Comparison of ENCODE assay signal across 1 cellular context in the genomic region with DNA sequence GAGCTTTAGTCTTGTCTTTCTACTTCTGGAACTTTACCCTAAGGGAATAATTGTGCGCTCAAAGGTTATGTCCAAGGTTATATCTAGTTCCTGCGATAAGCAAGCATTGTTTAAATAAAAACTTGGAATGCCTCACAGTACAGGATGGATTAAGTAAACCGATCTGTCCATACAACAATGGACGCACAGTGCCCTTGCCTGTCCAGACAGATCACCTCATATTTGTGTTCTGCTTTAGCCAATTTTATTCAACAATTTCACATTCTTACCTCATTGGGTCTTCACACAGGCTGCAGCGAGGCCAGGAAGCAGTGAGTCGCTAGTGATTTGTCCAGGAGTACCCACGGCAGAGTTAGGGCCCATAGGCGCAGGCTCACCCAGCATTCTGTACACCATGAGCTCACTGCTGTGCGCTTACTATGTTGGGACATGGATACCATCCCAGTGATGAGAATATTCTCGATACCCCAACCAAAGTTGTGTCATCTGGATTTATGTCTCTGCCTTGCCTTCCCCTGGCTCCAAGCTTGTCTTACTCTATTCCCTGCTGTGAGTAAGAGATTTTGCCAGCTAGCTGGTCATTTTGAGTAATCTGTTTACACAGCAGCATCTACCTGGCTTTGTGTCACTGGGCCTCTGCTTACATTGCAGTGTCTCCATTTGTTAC.
TF ChIP-seq lines count a peak whose summit lies in the region.

No MANE protein-coding gene starts in this region.

TF ChIP-seq in HepG2, 621 proteins besides CTCF, POLR2A, EP300 and RAD21 (continued from another document and continues in another):
- peak; percentile 73 for TF ChIP-seq SOX13 (IDR thresholded peaks at IDR 0.05)
- peak in 1 of 2 experiments; percentile 98; a peak in 2 of 4 replicates for TF ChIP-seq SOX13 (CRISPR knock-in tag; conservative IDR thresholded peaks at IDR 0.05 in 1 of 2, IDR thresholded peaks at IDR 0.05 in 1 of 2)
- no peak for TF ChIP-seq ZFP37 (CRISPR knock-in tag; IDR thresholded peaks at IDR 0.05; ENCODE audit: borderline replicate concordance)
- TF ChIP-seq ZNF30 (CRISPR knock-in tag; IDR thresholded peaks at IDR 0.05): no peak
- TF ChIP-seq, protein P1, sequence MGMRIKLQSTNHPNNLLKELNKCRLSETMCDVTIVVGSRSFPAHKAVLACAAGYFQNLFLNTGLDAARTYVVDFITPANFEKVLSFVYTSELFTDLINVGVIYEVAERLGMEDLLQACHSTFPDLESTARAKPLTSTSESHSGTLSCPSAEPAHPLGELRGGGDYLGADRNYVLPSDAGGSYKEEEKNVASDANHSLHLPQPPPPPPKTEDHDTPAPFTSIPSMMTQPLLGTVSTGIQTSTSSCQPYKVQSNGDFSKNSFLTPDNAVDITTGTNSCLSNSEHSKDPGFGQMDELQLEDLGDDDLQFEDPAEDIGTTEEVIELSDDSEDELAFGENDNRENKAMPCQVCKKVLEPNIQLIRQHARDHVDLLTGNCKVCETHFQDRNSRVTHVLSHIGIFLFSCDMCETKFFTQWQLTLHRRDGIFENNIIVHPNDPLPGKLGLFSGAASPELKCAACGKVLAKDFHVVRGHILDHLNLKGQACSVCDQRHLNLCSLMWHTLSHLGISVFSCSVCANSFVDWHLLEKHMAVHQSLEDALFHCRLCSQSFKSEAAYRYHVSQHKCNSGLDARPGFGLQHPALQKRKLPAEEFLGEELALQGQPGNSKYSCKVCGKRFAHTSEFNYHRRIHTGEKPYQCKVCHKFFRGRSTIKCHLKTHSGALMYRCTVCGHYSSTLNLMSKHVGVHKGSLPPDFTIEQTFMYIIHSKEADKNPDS (CRISPR knock-in tag; IDR thresholded peaks at IDR 0.05): no peak
- TF ChIP-seq, protein P2, sequence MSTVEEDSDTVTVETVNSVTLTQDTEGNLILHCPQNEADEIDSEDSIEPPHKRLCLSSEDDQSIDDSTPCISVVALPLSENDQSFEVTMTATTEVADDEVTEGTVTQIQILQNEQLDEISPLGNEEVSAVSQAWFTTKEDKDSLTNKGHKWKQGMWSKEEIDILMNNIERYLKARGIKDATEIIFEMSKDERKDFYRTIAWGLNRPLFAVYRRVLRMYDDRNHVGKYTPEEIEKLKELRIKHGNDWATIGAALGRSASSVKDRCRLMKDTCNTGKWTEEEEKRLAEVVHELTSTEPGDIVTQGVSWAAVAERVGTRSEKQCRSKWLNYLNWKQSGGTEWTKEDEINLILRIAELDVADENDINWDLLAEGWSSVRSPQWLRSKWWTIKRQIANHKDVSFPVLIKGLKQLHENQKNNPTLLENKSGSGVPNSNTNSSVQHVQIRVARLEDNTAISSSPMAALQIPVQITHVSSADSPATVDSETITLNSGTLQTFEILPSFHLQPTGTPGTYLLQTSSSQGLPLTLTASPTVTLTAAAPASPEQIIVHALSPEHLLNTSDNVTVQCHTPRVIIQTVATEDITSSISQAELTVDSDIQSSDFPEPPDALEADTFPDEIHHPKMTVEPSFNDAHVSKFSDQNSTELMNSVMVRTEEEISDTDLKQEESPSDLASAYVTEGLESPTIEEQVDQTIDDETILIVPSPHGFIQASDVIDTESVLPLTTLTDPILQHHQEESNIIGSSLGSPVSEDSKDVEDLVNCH (CRISPR knock-in tag; IDR thresholded peaks at IDR 0.05): no peak
- TF ChIP-seq ZNF549 (CRISPR knock-in tag; IDR thresholded peaks at IDR 0.05): no peak
- no peak for TF ChIP-seq SETDB1 (CRISPR knock-in tag; IDR thresholded peaks at IDR 0.05; ENCODE audit: borderline replicate concordance)
- no peak for TF ChIP-seq ZFP36 (IDR thresholded peaks at IDR 0.05; ENCODE audit: borderline replicate concordance, low read depth, low read length, partially characterized antibody)
- peak; percentile 72 for TF ChIP-seq HOXA3 (CRISPR knock-in tag; IDR thresholded peaks at IDR 0.05)
- TF ChIP-seq MAFK (conservative IDR thresholded peaks at IDR 0.05 in 1 of 2, IDR thresholded peaks at IDR 0.05 in 1 of 2; ENCODE audit: low read length in 2 of 2): 0 out of 4 replicates have a peak, but pooled peaks of 1 of the 2 experiments have one; percentile 1
- TF ChIP-seq, protein P3, sequence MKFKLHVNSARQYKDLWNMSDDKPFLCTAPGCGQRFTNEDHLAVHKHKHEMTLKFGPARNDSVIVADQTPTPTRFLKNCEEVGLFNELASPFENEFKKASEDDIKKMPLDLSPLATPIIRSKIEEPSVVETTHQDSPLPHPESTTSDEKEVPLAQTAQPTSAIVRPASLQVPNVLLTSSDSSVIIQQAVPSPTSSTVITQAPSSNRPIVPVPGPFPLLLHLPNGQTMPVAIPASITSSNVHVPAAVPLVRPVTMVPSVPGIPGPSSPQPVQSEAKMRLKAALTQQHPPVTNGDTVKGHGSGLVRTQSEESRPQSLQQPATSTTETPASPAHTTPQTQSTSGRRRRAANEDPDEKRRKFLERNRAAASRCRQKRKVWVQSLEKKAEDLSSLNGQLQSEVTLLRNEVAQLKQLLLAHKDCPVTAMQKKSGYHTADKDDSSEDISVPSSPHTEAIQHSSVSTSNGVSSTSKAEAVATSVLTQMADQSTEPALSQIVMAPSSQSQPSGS (CRISPR knock-in tag; IDR thresholded peaks at IDR 0.05): no peak
- TF ChIP-seq, protein P4, sequence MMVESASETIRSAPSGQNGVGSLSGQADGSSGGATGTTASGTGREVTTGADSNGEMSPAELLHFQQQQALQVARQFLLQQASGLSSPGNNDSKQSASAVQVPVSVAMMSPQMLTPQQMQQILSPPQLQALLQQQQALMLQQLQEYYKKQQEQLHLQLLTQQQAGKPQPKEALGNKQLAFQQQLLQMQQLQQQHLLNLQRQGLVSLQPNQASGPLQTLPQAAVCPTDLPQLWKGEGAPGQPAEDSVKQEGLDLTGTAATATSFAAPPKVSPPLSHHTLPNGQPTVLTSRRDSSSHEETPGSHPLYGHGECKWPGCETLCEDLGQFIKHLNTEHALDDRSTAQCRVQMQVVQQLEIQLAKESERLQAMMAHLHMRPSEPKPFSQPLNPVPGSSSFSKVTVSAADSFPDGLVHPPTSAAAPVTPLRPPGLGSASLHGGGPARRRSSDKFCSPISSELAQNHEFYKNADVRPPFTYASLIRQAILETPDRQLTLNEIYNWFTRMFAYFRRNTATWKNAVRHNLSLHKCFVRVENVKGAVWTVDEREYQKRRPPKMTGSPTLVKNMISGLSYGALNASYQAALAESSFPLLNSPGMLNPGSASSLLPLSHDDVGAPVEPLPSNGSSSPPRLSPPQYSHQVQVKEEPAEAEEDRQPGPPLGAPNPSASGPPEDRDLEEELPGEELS (CRISPR knock-in tag; IDR thresholded peaks at IDR 0.05): peak; percentile 43; the same call in 1 of the 2 replicates
- no peak for TF ChIP-seq NONO (IDR thresholded peaks at IDR 0.05)
- TF ChIP-seq NONO (CRISPR knock-in tag; conservative IDR thresholded peaks at IDR 0.05): no peak
- no peak for TF ChIP-seq FOXP1 (IDR thresholded peaks at IDR 0.05)
- peak; percentile 41; the same call in 1 of the 2 replicates for TF ChIP-seq FOXP1 (CRISPR knock-in tag; IDR thresholded peaks at IDR 0.05)
- TF ChIP-seq TAF1 (CRISPR knock-in tag; IDR thresholded peaks at IDR 0.05): no peak
- TF ChIP-seq PAX8 (CRISPR knock-in tag; IDR thresholded peaks at IDR 0.05; ENCODE audit: borderline replicate concordance): no peak
- TF ChIP-seq, protein P5, sequence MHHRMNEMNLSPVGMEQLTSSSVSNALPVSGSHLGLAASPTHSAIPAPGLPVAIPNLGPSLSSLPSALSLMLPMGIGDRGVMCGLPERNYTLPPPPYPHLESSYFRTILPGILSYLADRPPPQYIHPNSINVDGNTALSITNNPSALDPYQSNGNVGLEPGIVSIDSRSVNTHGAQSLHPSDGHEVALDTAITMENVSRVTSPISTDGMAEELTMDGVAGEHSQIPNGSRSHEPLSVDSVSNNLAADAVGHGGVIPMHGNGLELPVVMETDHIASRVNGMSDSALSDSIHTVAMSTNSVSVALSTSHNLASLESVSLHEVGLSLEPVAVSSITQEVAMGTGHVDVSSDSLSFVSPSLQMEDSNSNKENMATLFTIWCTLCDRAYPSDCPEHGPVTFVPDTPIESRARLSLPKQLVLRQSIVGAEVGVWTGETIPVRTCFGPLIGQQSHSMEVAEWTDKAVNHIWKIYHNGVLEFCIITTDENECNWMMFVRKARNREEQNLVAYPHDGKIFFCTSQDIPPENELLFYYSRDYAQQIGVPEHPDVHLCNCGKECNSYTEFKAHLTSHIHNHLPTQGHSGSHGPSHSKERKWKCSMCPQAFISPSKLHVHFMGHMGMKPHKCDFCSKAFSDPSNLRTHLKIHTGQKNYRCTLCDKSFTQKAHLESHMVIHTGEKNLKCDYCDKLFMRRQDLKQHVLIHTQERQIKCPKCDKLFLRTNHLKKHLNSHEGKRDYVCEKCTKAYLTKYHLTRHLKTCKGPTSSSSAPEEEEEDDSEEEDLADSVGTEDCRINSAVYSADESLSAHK (CRISPR knock-in tag; IDR thresholded peaks at IDR 0.05; ENCODE audit: borderline replicate concordance): no peak
- TF ChIP-seq ZNF33A (CRISPR knock-in tag; IDR thresholded peaks at IDR 0.05; ENCODE audit: borderline replicate concordance): no peak
- TF ChIP-seq, protein P6, sequence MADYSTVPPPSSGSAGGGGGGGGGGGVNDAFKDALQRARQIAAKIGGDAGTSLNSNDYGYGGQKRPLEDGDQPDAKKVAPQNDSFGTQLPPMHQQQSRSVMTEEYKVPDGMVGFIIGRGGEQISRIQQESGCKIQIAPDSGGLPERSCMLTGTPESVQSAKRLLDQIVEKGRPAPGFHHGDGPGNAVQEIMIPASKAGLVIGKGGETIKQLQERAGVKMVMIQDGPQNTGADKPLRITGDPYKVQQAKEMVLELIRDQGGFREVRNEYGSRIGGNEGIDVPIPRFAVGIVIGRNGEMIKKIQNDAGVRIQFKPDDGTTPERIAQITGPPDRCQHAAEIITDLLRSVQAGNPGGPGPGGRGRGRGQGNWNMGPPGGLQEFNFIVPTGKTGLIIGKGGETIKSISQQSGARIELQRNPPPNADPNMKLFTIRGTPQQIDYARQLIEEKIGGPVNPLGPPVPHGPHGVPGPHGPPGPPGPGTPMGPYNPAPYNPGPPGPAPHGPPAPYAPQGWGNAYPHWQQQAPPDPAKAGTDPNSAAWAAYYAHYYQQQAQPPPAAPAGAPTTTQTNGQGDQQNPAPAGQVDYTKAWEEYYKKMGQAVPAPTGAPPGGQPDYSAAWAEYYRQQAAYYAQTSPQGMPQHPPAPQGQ (CRISPR knock-in tag; IDR thresholded peaks at IDR 0.05; ENCODE audit: borderline replicate concordance): no peak
- 0 out of 2 replicates have a peak, but pooled peaks have one; percentile 24 for TF ChIP-seq ZHX1 (CRISPR knock-in tag; IDR thresholded peaks at IDR 0.05; ENCODE audit: low read depth)
- no peak for TF ChIP-seq ZNF720 (CRISPR knock-in tag; IDR thresholded peaks at IDR 0.05)
- peak; percentile 56 for TF ChIP-seq GFI1 (CRISPR knock-in tag; IDR thresholded peaks at IDR 0.05; ENCODE audit: borderline replicate concordance)
- no peak for TF ChIP-seq NFIC (IDR thresholded peaks at IDR 0.05; ENCODE audit: low read length)
- TF ChIP-seq ZNF343 (CRISPR knock-in tag; IDR thresholded peaks at IDR 0.05): no peak
- TF ChIP-seq SIN3B (IDR thresholded peaks at IDR 0.05; ENCODE audit: low read length): no peak
- no peak for TF ChIP-seq ZBTB7A (CRISPR knock-in tag; IDR thresholded peaks at IDR 0.05)
- TF ChIP-seq CEBPB (IDR thresholded peaks at IDR 0.05; ENCODE audit: borderline replicate concordance, low read depth, low read length): 0 out of 2 replicates have a peak, but pooled peaks have one; percentile 2
- peak; percentile 62; the same call in 1 of the 2 replicates for TF ChIP-seq PITX1 (CRISPR knock-in tag; IDR thresholded peaks at IDR 0.05)
- peak; percentile 56; the same call in 1 of the 2 replicates for TF ChIP-seq NCOA2 (CRISPR knock-in tag; IDR thresholded peaks at IDR 0.05)
- no peak for TF ChIP-seq ZNF878 (CRISPR knock-in tag; IDR thresholded peaks at IDR 0.05)
- TF ChIP-seq NCOA1 (CRISPR knock-in tag; IDR thresholded peaks at IDR 0.05): no peak
- TF ChIP-seq ZC3H13 (CRISPR knock-in tag; IDR thresholded peaks at IDR 0.05): no peak
- TF ChIP-seq RELA (CRISPR knock-in tag; IDR thresholded peaks at IDR 0.05): no peak
- no peak for TF ChIP-seq ZNF160 (CRISPR knock-in tag; IDR thresholded peaks at IDR 0.05)
- no peak for TF ChIP-seq ZSCAN20 (CRISPR knock-in tag; IDR thresholded peaks at IDR 0.05; ENCODE audit: borderline replicate concordance)
- TF ChIP-seq, protein P7, sequence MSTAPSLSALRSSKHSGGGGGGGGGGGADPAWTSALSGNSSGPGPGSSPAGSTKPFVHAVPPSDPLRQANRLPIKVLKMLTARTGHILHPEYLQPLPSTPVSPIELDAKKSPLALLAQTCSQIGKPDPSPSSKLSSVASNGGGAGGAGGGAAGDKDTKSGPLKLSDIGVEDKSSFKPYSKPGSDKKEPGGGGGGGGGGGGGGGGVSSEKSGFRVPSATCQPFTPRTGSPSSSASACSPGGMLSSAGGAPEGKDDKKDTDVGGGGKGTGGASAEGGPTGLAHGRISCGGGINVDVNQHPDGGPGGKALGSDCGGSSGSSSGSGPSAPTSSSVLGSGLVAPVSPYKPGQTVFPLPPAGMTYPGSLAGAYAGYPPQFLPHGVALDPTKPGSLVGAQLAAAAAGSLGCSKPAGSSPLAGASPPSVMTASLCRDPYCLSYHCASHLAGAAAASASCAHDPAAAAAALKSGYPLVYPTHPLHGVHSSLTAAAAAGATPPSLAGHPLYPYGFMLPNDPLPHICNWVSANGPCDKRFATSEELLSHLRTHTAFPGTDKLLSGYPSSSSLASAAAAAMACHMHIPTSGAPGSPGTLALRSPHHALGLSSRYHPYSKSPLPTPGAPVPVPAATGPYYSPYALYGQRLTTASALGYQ (CRISPR knock-in tag; IDR thresholded peaks at IDR 0.05): 0 out of 2 replicates have a peak, but pooled peaks have one; percentile 46
- TF ChIP-seq KDM1A (CRISPR knock-in tag; IDR thresholded peaks at IDR 0.05): no peak
- no peak for TF ChIP-seq MYC (CRISPR knock-in tag; IDR thresholded peaks at IDR 0.05; ENCODE audit: borderline replicate concordance)
- no peak for TF ChIP-seq ZNF138 (CRISPR knock-in tag; IDR thresholded peaks at IDR 0.05; ENCODE audit: low read depth)
